17 cellular contexts compared by ENCODE assay signal in the genomic region with DNA sequence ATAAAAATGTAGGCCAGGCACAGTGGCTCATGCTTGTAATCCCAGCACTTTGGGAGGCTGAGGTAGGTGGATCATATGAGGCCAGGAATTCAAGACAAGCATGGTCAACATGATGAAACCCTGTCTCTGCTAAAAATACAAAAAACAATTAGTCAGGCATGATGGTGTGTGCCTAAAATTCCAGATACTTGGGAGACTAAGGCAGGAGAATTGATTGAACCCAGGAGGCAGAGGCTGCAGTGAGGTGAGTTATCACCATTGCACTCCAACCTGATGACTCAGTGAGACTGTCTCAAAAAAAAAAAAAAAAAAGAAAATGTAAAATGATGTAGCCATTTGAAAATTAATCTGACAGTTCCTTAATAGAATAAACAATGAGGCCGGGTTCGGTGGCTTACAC.
"Had no signal": no experiment of that assay in that cellular context is flagged by ENCODE, and none has a peak within 500 bp of the region (broad histone marks: within the 10 kb centered on the region; RNA-seq: fewer than 3 reads in every experiment).

No MANE protein-coding gene starts in this region.

- H3K4me3 Mint-ChIP-seq: activated CD8-positive, alpha-beta T cell treated with anti-CD3 and anti-CD28 coated beads, Interleukin-2, amount 10 ng/mL, durations not matched to agents 7 days and 5 days; naive thymus-derived CD4-positive, alpha-beta T cell; neural crest cell had no signal

- ATAC-seq: activated CD8-positive, alpha-beta T cell treated with anti-CD3 and anti-CD28 coated beads, Interleukin-2, amount 10 ng/mL, durations not matched to agents 7 days and 5 days; activated naive CD4-positive, alpha-beta T cell treated with anti-CD3 and anti-CD28 coated beads, Interleukin-2, amount 50 U/mL, for 72 hours; naive thymus-derived CD4-positive, alpha-beta T cell had no signal

- H3K27ac ChIP-seq: left ventricle myocardium inferior, sigmoid colon had no signal

- H3K27me3 ChIP-seq: sigmoid colon had no signal

- H3K36me3 ChIP-seq: left ventricle myocardium inferior had no signal

- H3K4me1 Mint-ChIP-seq: neural crest cell had no signal

- H3K4me1 ChIP-seq: left ventricle myocardium inferior, sigmoid colon had no signal

- H3K27me3 Mint-ChIP-seq: naive thymus-derived CD4-positive, alpha-beta T cell had no signal

- H3K4me3 ChIP-seq: left ventricle myocardium inferior, sigmoid colon had no signal

- H3K9me3 ChIP-seq: left ventricle myocardium inferior, sigmoid colon had no signal

- H3K27ac Mint-ChIP-seq: activated CD8-positive, alpha-beta T cell treated with anti-CD3 and anti-CD28 coated beads, Interleukin-2, amount 10 ng/mL, durations not matched to agents 7 days and 5 days; activated naive CD4-positive, alpha-beta T cell treated with anti-CD3 and anti-CD28 coated beads, Interleukin-2, amount 50 U/mL, for 72 hours; naive thymus-derived CD4-positive, alpha-beta T cell had no signal

- DNase-seq: activated CD4-positive, alpha-beta T cell treated with anti-CD3 and anti-CD28 coated beads for 1 hour; activated CD4-positive, alpha-beta T cell treated with anti-CD3 and anti-CD28 coated beads, Interleukin-2, amount 50 U/mL, for 1 hour; activated CD8-positive, alpha-beta T cell treated with anti-CD3 and anti-CD28 coated beads, Interleukin-2, amount 10 ng/mL, durations not matched to agents 7 days and 5 days; amniotic stem cell; cerebellar nuclear complex; cortex of kidney; erythroblast; left ventricle myocardium inferior; naive thymus-derived CD4-positive, alpha-beta T cell; posterior cingulate gyrus; retina; sigmoid colon; stimulated activated CD4-positive, alpha-beta T cell treated with anti-CD3 and anti-CD28 coated beads, Interleukin-2, amount 100 ng/mL, for 48 hours; stimulated activated naive CD4-positive, alpha-beta T cell treated with Interleukin-2 at 50 U/mL for 16 hours; T-helper 9 cell had no signal

- H3K9me3 Mint-ChIP-seq: activated naive CD4-positive, alpha-beta T cell treated with anti-CD3 and anti-CD28 coated beads, Interleukin-2, amount 50 U/mL, for 72 hours; neural crest cell had no signal
